9 cellular contexts compared by ENCODE assay signal in genomic region chr19:4368128-4368820, GRCh38. TPM values are rescaled to one million over a fixed set of nuclear protein-coding genes. Genes with fewer than 3 reads are reported as not detected.
DNase-seq lines count a peak whose midpoint lies in the region; ATAC-seq, FAIRE-seq and TF ChIP-seq lines count a peak whose summit lies in the region.
"Had no signal": no experiment of that assay in that cellular context is flagged by ENCODE, and none has a peak within 500 bp of the region (broad histone marks: within the 10 kb centered on the region; RNA-seq: fewer than 3 reads in every experiment).

No MANE protein-coding gene starts in this region.

- peaks cover 61% of the 10 kb centered on the region for H3K79me2 ChIP-seq in SK-N-SH (ENCODE audit: insufficient read depth)

- H3K4me1 Mint-ChIP-seq in Caco-2 (ENCODE audit: low read depth, unreplicated experiment), result no peaks in the 10 kb centered on the region

- POLR2A ChIA-PET in SK-N-SH (lab: Yijun Ruan, JAX) (no interaction called here), Caco-2 (lab: Charles Lee) (no interaction called here)

- H2AFZ ChIP-seq in SK-N-SH (ENCODE audit: low read depth), result no peak overlapping the region

- no peak for ATAC-seq in activated CD4-positive, CD25-positive, alpha-beta regulatory T cell treated with anti-CD3 and anti-CD28 coated beads, Interleukin-2, amount 50 U/mL, for 24 hours
- ATAC-seq in omental fat pad (ENCODE audit: low FRiP score) (no peak), GM19035 (IDR thresholded peaks at IDR 0.05; ENCODE audit: unreplicated experiment) (no peak)

- no peaks in the 10 kb centered on the region for H3K9me3 Mint-ChIP-seq in Caco-2 (ENCODE audit: unreplicated experiment)

- 58% methylated on average over 8 of the region's 19 CpGs for WGBS in SK-N-SH (ENCODE audit: low lambda C conversion rate)
- 36% methylated on average over 19 of the region's 19 CpGs for WGBS in prostate gland

- H3K4me2 ChIP-seq in SK-N-SH, result no peak overlapping the region

- H3K27me3 Mint-ChIP-seq in Caco-2 (ENCODE audit: insufficient read depth, unreplicated experiment), result no peaks in the 10 kb centered on the region

- H3K36me3 Mint-ChIP-seq in Caco-2 (ENCODE audit: insufficient read depth, unreplicated experiment), result peaks cover 84% of the 10 kb centered on the region

- TF ChIP-seq CTCF in SK-N-SH (IDR thresholded peaks at IDR 0.05) (no peak), fibroblast of mammary gland (conservative IDR thresholded peaks at IDR 0.05; ENCODE audit: control insufficient read depth, insufficient read depth, low read depth, low read length) (no peak), prostate gland (IDR thresholded peaks at IDR 0.05) (no peak), Caco-2 (IDR thresholded peaks at IDR 0.05; ENCODE audit: insufficient read depth in 1 of 2, low read depth in 1 of 2, low read length in 1 of 2, severe bottlenecking in 1 of 2, unreplicated experiment in 1 of 2) (no peak), omental fat pad (IDR thresholded peaks at IDR 0.05) (no peak)

- no peak for TF ChIP-seq EP300 in SK-N-SH (IDR thresholded peaks at IDR 0.05; ENCODE audit: borderline replicate concordance in 1 of 2, low read depth in 1 of 2, low read length in 1 of 2)

- H3F3A ChIP-seq in SK-N-SH (replicated peaks; ENCODE audit: insufficient read depth), result peaks cover 3% of the 10 kb centered on the region

- no peak for TF ChIP-seq RAD21 in SK-N-SH (IDR thresholded peaks at IDR 0.05; ENCODE audit: low read length)

- no peaks in the 10 kb centered on the region for H3K27me3 ChIP-seq in SK-N-SH (ENCODE audit: insufficient read depth)
- H3K27me3 ChIP-seq in prostate gland (replicated peaks; ENCODE audit: insufficient read depth), result no peaks in the 10 kb centered on the region
- H3K27me3 ChIP-seq in Caco-2 (replicated peaks; ENCODE audit: control insufficient read depth, insufficient read depth, low read length), result no peaks in the 10 kb centered on the region

- peaks cover 7 to 35% of the 10 kb centered on the region in 2 experiments; a peak in 2 of 4 replicates for H3K4me1 ChIP-seq in SK-N-SH (ENCODE audit: control insufficient read depth in 1 of 2, insufficient read depth in 2 of 2, low read depth in 1 of 2, low read length in 1 of 2)
- H3K4me1 ChIP-seq in prostate gland (replicated peaks), result peaks cover 30% of the 10 kb centered on the region
- no peaks in the 10 kb centered on the region for H3K4me1 ChIP-seq in Caco-2

- TF ChIP-seq POLR2A in GM12892 (IDR thresholded peaks at IDR 0.05; ENCODE audit: low read depth, low read length), result no peak
- no peak for TF ChIP-seq POLR2A in prostate gland (IDR thresholded peaks at IDR 0.05)

- peaks cover 11% of the 10 kb centered on the region; the same call in 1 of the 2 replicates for H4K20me1 ChIP-seq in SK-N-SH (ENCODE audit: insufficient read depth)

- no peak overlapping the region for H3K4me3 Mint-ChIP-seq in Caco-2 (ENCODE audit: unreplicated experiment)

- FAIRE-seq in GM12892 (lab: Jason Lieb, UNC), result peak; percentile 92

- H3K4me3 ChIP-seq in SK-N-SH (ENCODE audit: low read depth in 2 of 2, low read length in 1 of 2), result no peak overlapping the region
- H3K4me3 ChIP-seq in fibroblast of mammary gland (ENCODE audit: control insufficient read depth, low read depth, low read length), result no peak overlapping the region
- no peak overlapping the region for H3K4me3 ChIP-seq in prostate gland
- no peak overlapping the region for H3K4me3 ChIP-seq in Caco-2 (ENCODE audit: low read depth, low read length)

- peaks cover 0 to 20% of the 10 kb centered on the region in 2 experiments for H3K36me3 ChIP-seq in SK-N-SH (replicated peaks in 1 of 2; ENCODE audit: control insufficient read depth in 1 of 2, insufficient read depth in 2 of 2, low read length in 1 of 2)
- peaks cover 0 to 7% of the 10 kb centered on the region in 2 donors for H3K36me3 ChIP-seq in prostate gland
- peaks cover 2% of the 10 kb centered on the region for H3K36me3 ChIP-seq in Caco-2 (ENCODE audit: control insufficient read depth, insufficient read depth, low read length)

- BruUV-seq in Caco-2 (replicated peaks; lab: Mats Ljungman, UMichigan), result no TSS peak

- no peak for DNase-seq in GM12892 (ENCODE audit: insufficient read length)
- no peak for DNase-seq in SK-N-SH
- DNase-seq in fibroblast of mammary gland (ENCODE audit: low read depth), result peak; percentile 27
- no peak for DNase-seq in prostate gland (ENCODE audit: low spot score)
- no peak for DNase-seq in Caco-2
- DNase-seq in omental fat pad (ENCODE audit: low spot score), result no peak
- DNase-seq: NCI-H1436 had no signal

- CTCF ChIA-PET in SK-N-SH (lab: Yijun Ruan, JAX), result interaction anchor here (0.6 to 8.5 kb wide), 4 partner anchors 8 to 32 kb away, joined by 3 to 84 read pairs (median 6); partner anchors contain the start of gene SH3GL1
- CTCF ChIA-PET in Caco-2 (lab: Charles Lee), result no interaction called here

- H3K27ac Mint-ChIP-seq in Caco-2 (ENCODE audit: unreplicated experiment), result no peak overlapping the region

- peak overlapping the region in 1 of 2 experiments; percentile 64; a peak in 1 of 4 replicates for H3K27ac ChIP-seq in SK-N-SH (ENCODE audit: low read depth in 2 of 2, low read length in 1 of 2)
- H3K27ac ChIP-seq in prostate gland, result peak overlapping the region; percentile 78 to 82

- H3K9ac ChIP-seq in SK-N-SH, result no peak overlapping the region

- intact Hi-C loops in prostate gland (cut with DNase I), result no loop called here
- intact Hi-C loops in Caco-2 (cut with micrococcal nuclease; ENCODE audit: unreplicated experiment), result no loop called here

- no peaks in the 10 kb centered on the region for H3K9me2 ChIP-seq in SK-N-SH

- H3K9me3 ChIP-seq in SK-N-SH (no peaks in the 10 kb centered on the region), prostate gland (no peaks in the 10 kb centered on the region), Caco-2 (no peaks in the 10 kb centered on the region)

TF ChIP-seq in SK-N-SH, 30 proteins besides CTCF, POLR2A, EP300 and RAD21 (continues in another document):
- TF ChIP-seq USF2 (IDR thresholded peaks at IDR 0.05; ENCODE audit: borderline replicate concordance, low read depth, low read length), result no peak
- TF ChIP-seq EZH2phosphoT487 (IDR thresholded peaks at IDR 0.05; ENCODE audit: borderline replicate concordance, low read depth), result no peak
- peak; percentile 11 for TF ChIP-seq CHD2 (IDR thresholded peaks at IDR 0.05; ENCODE audit: low read length, partially characterized antibody)
- TF ChIP-seq USF1 (IDR thresholded peaks at IDR 0.05; ENCODE audit: borderline replicate concordance, low read depth), result no peak
- no peak for TF ChIP-seq IRF3 (IDR thresholded peaks at IDR 0.05; ENCODE audit: low read depth, low read length)
- TF ChIP-seq RXRA (IDR thresholded peaks at IDR 0.05; ENCODE audit: borderline replicate concordance, low read depth), result no peak

RNA-seq across cellular contexts. Expression of gene MPND, which starts 24.9 kb away (rescaled TPM):
- 14.4 TPM for polyA plus RNA-seq in GM12892 (2012; ENCODE audit: missing spikeins)
- 18.7 and 21.3 TPM in 2 replicates for polyA plus RNA-seq in SK-N-SH (2012; rRNA removed)
- 9.7 and 14.7 TPM in 2 replicates for polyA plus RNA-seq in SK-N-SH (2012; cell fraction: cytosol; rRNA removed)
- 23.4 and 26.0 TPM in 2 replicates for polyA plus RNA-seq in SK-N-SH (2012; cell fraction: nucleus; rRNA removed)
- total RNA-seq in prostate gland (10 to 100 TPM; 12.5 to 18.2 TPM), Caco-2 (2022) (34.9 and 35.7 TPM in 2 replicates), omental fat pad (1 to 10 TPM; 3.5 to 7.1 (median 6.0) TPM)

RNA-seq across cellular contexts. Expression of gene STAP2, which starts 29.6 kb away (rescaled TPM):
- polyA plus RNA-seq in GM12892 (2012; ENCODE audit: missing spikeins), result 9.8 TPM
- polyA plus RNA-seq in SK-N-SH (2012; rRNA removed), result 6.0 and 7.6 TPM in 2 replicates
- polyA plus RNA-seq in SK-N-SH (2012; cell fraction: cytosol; rRNA removed), result 2.8 and 2.9 TPM in 2 replicates
- polyA plus RNA-seq in SK-N-SH (2012; cell fraction: nucleus; rRNA removed), result 5.6 and 6.1 TPM in 2 replicates
- total RNA-seq in prostate gland, result 100 to 1,000 TPM in 1 of 2 donors, 10 to 100 TPM in 1; 47.9 to 107 TPM
- 70.7 and 71.6 TPM in 2 replicates for total RNA-seq in Caco-2 (2022)
- total RNA-seq in omental fat pad, result 10 to 100 TPM in 2 of 4 donors, 1 to 10 TPM in 2; 4.6 to 18.8 (median 7.7) TPM

RNA-seq across cellular contexts. Expression of gene SH3GL1, which starts 32.1 kb away (rescaled TPM):
- polyA plus RNA-seq in GM12892 (2012; ENCODE audit: missing spikeins), result 20.0 TPM
- polyA plus RNA-seq in SK-N-SH (2012; rRNA removed), result 62.5 and 82.8 TPM in 2 replicates
- polyA plus RNA-seq in SK-N-SH (2012; cell fraction: cytosol; rRNA removed), result 34.7 and 53.5 TPM in 2 replicates
- 48.5 and 52.9 TPM in 2 replicates for polyA plus RNA-seq in SK-N-SH (2012; cell fraction: nucleus; rRNA removed)
- total RNA-seq in prostate gland (10 to 100 TPM; 35.4 to 54.7 TPM), Caco-2 (2022) (91.3 and 91.5 TPM in 2 replicates), omental fat pad (10 to 100 TPM; 38.0 to 54.9 (median 48.2) TPM)

RNA-seq across cellular contexts. Expression of gene CHAF1A, which starts 34.2 kb away (rescaled TPM):
- polyA plus RNA-seq in GM12892 (2012; ENCODE audit: missing spikeins), result 26.9 TPM
- 13.2 and 18.0 TPM in 2 replicates for polyA plus RNA-seq in SK-N-SH (2012; rRNA removed)
- polyA plus RNA-seq in SK-N-SH (2012; cell fraction: cytosol; rRNA removed), result 12.9 and 15.0 TPM in 2 replicates
- polyA plus RNA-seq in SK-N-SH (2012; cell fraction: nucleus; rRNA removed), result 23.9 and 29.4 TPM in 2 replicates
- total RNA-seq in prostate gland (10 to 100 TPM; 13.0 to 18.1 TPM), Caco-2 (2022) (53.9 and 63.1 TPM in 2 replicates), omental fat pad (1 to 10 TPM; 3.9 to 6.5 (median 4.1) TPM)
